ENCODE assay signal across 20 cellular contexts in genomic region chr21:43591468-43592050, GRCh38.
DNase-seq lines count a peak whose midpoint lies in the region; ATAC-seq and TF ChIP-seq lines count a peak whose summit lies in the region.
"Had no signal": no experiment of that assay in that cellular context is flagged by ENCODE, and none has a peak within 500 bp of the region (broad histone marks: within the 10 kb centered on the region; RNA-seq: fewer than 3 reads in every experiment).

No MANE protein-coding gene starts in this region.

- no peaks in the 10 kb centered on the region for H3K36me3 Mint-ChIP-seq in activated naive CD4-positive, alpha-beta T cell treated with anti-CD3 and anti-CD28 coated beads, Interleukin-2, amount 10 ng/mL, durations not matched to agents 7 days and 5 days

- H3K9me3 Mint-ChIP-seq in activated naive CD4-positive, alpha-beta T cell treated with anti-CD3 and anti-CD28 coated beads, Interleukin-2, amount 10 ng/mL, durations not matched to agents 7 days and 5 days, result no peaks in the 10 kb centered on the region
- H3K9me3 Mint-ChIP-seq: activated CD4-positive, alpha-beta memory T cell treated with anti-CD3 and anti-CD28 coated beads, Interleukin-2, amount 10 ng/mL, durations not matched to agents 7 days and 5 days had no signal

- H3K9me3 ChIP-seq in body of pancreas, result no peaks in the 10 kb centered on the region
- H3K9me3 ChIP-seq: BE2C, thoracic aorta had no signal

- H3K27ac Mint-ChIP-seq in activated naive CD4-positive, alpha-beta T cell treated with anti-CD3 and anti-CD28 coated beads, Interleukin-2, amount 10 ng/mL, durations not matched to agents 7 days and 5 days, result no peak overlapping the region
- H3K27ac Mint-ChIP-seq: activated CD4-positive, alpha-beta memory T cell treated with anti-CD3 and anti-CD28 coated beads, Interleukin-2, amount 10 ng/mL, durations not matched to agents 7 days and 5 days had no signal

- H3K4me3 Mint-ChIP-seq in activated naive CD4-positive, alpha-beta T cell treated with anti-CD3 and anti-CD28 coated beads, Interleukin-2, amount 10 ng/mL, durations not matched to agents 7 days and 5 days, result no peak overlapping the region
- H3K4me3 Mint-ChIP-seq: activated CD4-positive, alpha-beta memory T cell treated with anti-CD3 and anti-CD28 coated beads, Interleukin-2, amount 10 ng/mL, durations not matched to agents 7 days and 5 days had no signal

- H3K4me1 Mint-ChIP-seq in activated naive CD4-positive, alpha-beta T cell treated with anti-CD3 and anti-CD28 coated beads, Interleukin-2, amount 10 ng/mL, durations not matched to agents 7 days and 5 days, result no peaks in the 10 kb centered on the region
- H3K4me1 Mint-ChIP-seq: activated CD4-positive, alpha-beta memory T cell treated with anti-CD3 and anti-CD28 coated beads, Interleukin-2, amount 10 ng/mL, durations not matched to agents 7 days and 5 days had no signal

- no peaks in the 10 kb centered on the region for H3K36me3 ChIP-seq in body of pancreas (replicated peaks in 1 of 2; ENCODE audit: insufficient read depth in 1 of 2, low read depth in 2 of 2)
- H3K36me3 ChIP-seq: BE2C, thoracic aorta had no signal

- intact Hi-C loops in sciatic nerve (cut with DNase I) (no loop called here), body of pancreas (cut with DNase I) (no loop called here)

- peaks cover 12% of the 10 kb centered on the region for H3K4me1 ChIP-seq in body of pancreas
- H3K4me1 ChIP-seq: BE2C had no signal

- peaks cover 29% of the 10 kb centered on the region for H3K27me3 Mint-ChIP-seq in activated naive CD4-positive, alpha-beta T cell treated with anti-CD3 and anti-CD28 coated beads, Interleukin-2, amount 10 ng/mL, durations not matched to agents 7 days and 5 days

- no peak for TF ChIP-seq POLR2A in body of pancreas (IDR thresholded peaks at IDR 0.05)

- ATAC-seq in SK-N-SH treated with all-trans-retinoic acid at 6 μM for 48 hours, result 0 out of 3 replicates have a peak, but pooled peaks have one; percentile 26
- peak; percentile 69 for ATAC-seq in sciatic nerve
- ATAC-seq in body of pancreas, result no peak
- no peak for ATAC-seq in GM21737 (IDR thresholded peaks at IDR 0.05; ENCODE audit: unreplicated experiment)
- ATAC-seq in HG03565 (IDR thresholded peaks at IDR 0.05; ENCODE audit: unreplicated experiment), result no peak
- ATAC-seq: left colon had no signal

- DNase-seq in HCEC 1CT (peak; percentile 74), fibroblast of gingiva (ENCODE audit: low read depth) (peak; percentile 75), sciatic nerve (ENCODE audit: low spot score) (no peak), body of pancreas (no peak)
- no peak for DNase-seq in activated naive CD4-positive, alpha-beta T cell treated with anti-CD3 and anti-CD28 coated beads, Interleukin-2, amount 10 ng/mL, durations not matched to agents 7 days and 5 days
- DNase-seq: activated CD4-positive, alpha-beta memory T cell treated with anti-CD3 and anti-CD28 coated beads, Interleukin-2, amount 10 ng/mL, durations not matched to agents 7 days and 5 days; BE2C; caudate nucleus; effector memory CD4-positive, alpha-beta T cell; Kasumi-1; left colon; NCI-H1417 treated with DMSO at 0.1 percent for 48 hours; NCI-H2171; nucleus accumbens; small intestine; T-helper 1 cell had no signal

- no peak overlapping the region for H3K4me3 ChIP-seq in body of pancreas
- H3K4me3 ChIP-seq: thoracic aorta had no signal

- H3K27ac ChIP-seq in body of pancreas, result no peak overlapping the region
- H3K27ac ChIP-seq: thoracic aorta had no signal

- 92 to 96% methylated on average over 3 of the region's 3 CpGs for WGBS in body of pancreas, 2 donors

- no peaks in the 10 kb centered on the region for H3K27me3 ChIP-seq in body of pancreas
- H3K27me3 ChIP-seq: BE2C had no signal

- TF ChIP-seq CTCF in body of pancreas (IDR thresholded peaks at IDR 0.05), result no peak

- CTCF ChIA-PET in activated naive CD4-positive, alpha-beta T cell treated with anti-CD3 and anti-CD28 coated beads, Interleukin-2, amount 10 ng/mL, durations not matched to agents 7 days and 5 days (lab: Charles Lee), result interaction anchor here (1.6 kb wide), 1 partner anchor 54 kb away, joined by 3 read pairs; no protein-coding TSS in a partner anchor

TF ChIP-seq in SK-N-SH treated with all-trans-retinoic acid at 6 μM for 48 hours, 23 proteins besides CTCF, POLR2A, EP300 and RAD21:
- TF ChIP-seq TCF4 (CRISPR knock-in tag; IDR thresholded peaks at IDR 0.05; ENCODE audit: borderline replicate concordance) (no peak), TSHZ2 (CRISPR knock-in tag; IDR thresholded peaks at IDR 0.05) (no peak), RARB (CRISPR knock-in tag; IDR thresholded peaks at IDR 0.05) (no peak), PATZ1 (CRISPR knock-in tag; IDR thresholded peaks at IDR 0.05; ENCODE audit: borderline replicate concordance) (no peak), ZC3H10 (CRISPR knock-in tag; IDR thresholded peaks at IDR 0.05) (no peak), ZNF8 (CRISPR knock-in tag; IDR thresholded peaks at IDR 0.05) (no peak), PPARA (CRISPR knock-in tag; IDR thresholded peaks at IDR 0.05; ENCODE audit: borderline replicate concordance) (no peak), ISL1 (CRISPR knock-in tag; IDR thresholded peaks at IDR 0.05) (no peak), ZFP3 (CRISPR knock-in tag; IDR thresholded peaks at IDR 0.05) (no peak), CSRNP3 (CRISPR knock-in tag; IDR thresholded peaks at IDR 0.05) (no peak), ARNTL (CRISPR knock-in tag; IDR thresholded peaks at IDR 0.05; ENCODE audit: borderline replicate concordance, low read depth) (no peak)
- TF ChIP-seq, protein P1, sequence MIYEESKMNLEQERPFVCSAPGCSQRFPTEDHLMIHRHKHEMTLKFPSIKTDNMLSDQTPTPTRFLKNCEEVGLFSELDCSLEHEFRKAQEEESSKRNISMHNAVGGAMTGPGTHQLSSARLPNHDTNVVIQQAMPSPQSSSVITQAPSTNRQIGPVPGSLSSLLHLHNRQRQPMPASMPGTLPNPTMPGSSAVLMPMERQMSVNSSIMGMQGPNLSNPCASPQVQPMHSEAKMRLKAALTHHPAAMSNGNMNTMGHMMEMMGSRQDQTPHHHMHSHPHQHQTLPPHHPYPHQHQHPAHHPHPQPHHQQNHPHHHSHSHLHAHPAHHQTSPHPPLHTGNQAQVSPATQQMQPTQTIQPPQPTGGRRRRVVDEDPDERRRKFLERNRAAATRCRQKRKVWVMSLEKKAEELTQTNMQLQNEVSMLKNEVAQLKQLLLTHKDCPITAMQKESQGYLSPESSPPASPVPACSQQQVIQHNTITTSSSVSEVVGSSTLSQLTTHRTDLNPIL (CRISPR knock-in tag; IDR thresholded peaks at IDR 0.05; ENCODE audit: low read depth), result no peak

Comparison
In these comparisons a context has a peak if more than half of its experiments do, and no peak if none do; other contexts are left out.
1. DNase-seq: peak in HCEC 1CT (single experiment) and fibroblast of gingiva (single experiment); none in sciatic nerve (single experiment), body of pancreas (0 of 4) and activated naive CD4-positive, alpha-beta T cell treated with anti-CD3 and anti-CD28 coated beads, Interleukin-2, amount 10 ng/mL, durations not matched to agents 7 days and 5 days (single experiment).
2. ATAC-seq: peak in SK-N-SH treated with all-trans-retinoic acid at 6 μM for 48 hours (single experiment) and sciatic nerve (single experiment); none in body of pancreas (single experiment), GM21737 (single experiment) and HG03565 (single experiment).